1 cellular context compared by ENCODE assay signal in genomic region chr4:139556735-139557505, GRCh38.
TF ChIP-seq lines count a peak whose summit lies in the region.

No MANE protein-coding gene starts in this region.

TF ChIP-seq in H1, 55 proteins besides CTCF, POLR2A, EP300 and RAD21 (continued from another document):
- TF ChIP-seq YY1 (IDR thresholded peaks at IDR 0.05; ENCODE audit: low read depth, low read length): peak; percentile 15
- peak; percentile 2 for TF ChIP-seq KDM4A (IDR thresholded peaks at IDR 0.05; ENCODE audit: low read depth, low read length, severe bottlenecking)
- peak; percentile 78 for TF ChIP-seq SUZ12 (IDR thresholded peaks at IDR 0.05; ENCODE audit: low read length)
- TF ChIP-seq SP2 (IDR thresholded peaks at IDR 0.05; ENCODE audit: low read length): no peak
- TF ChIP-seq SP4 (IDR thresholded peaks at IDR 0.05; ENCODE audit: low read length): no peak
- TF ChIP-seq E2F6 (IDR thresholded peaks at IDR 0.05): peak; percentile 62; the same call in 1 of the 2 replicates
TF ChIP-seq in H1: peak in this region for 7.
